8 cellular contexts compared by ENCODE assay signal in genomic region chr18:57733861-57734260, GRCh38.
"Had no signal": no experiment of that assay in that cellular context is flagged by ENCODE, and none has a peak within 500 bp of the region (broad histone marks: within the 10 kb centered on the region; RNA-seq: fewer than 3 reads in every experiment).

No MANE protein-coding gene starts in this region.

- FAIRE-seq: H1, H54, HTR-8/SVneo had no signal

- H3K9me3 Mint-ChIP-seq: GM23338, H9 had no signal

- H3K4me3 ChIP-seq: GM23338 had no signal

- DNase-seq: H9, HCEC 1CT, KBM-7 had no signal

- H3K4me2 ChIP-seq: GM23338, KMS-11 had no signal

- H3K27ac ChIP-seq: KMS-11 had no signal

- H3K27ac Mint-ChIP-seq: GM23338, H9 had no signal

- H3K4me3 Mint-ChIP-seq: GM23338, H9 had no signal

- H3K9ac ChIP-seq: KMS-11 had no signal

- H2AFZ ChIP-seq: GM23338 had no signal

- ATAC-seq: GM23338 had no signal

- H3K4me1 Mint-ChIP-seq: GM23338, H9 had no signal
